In the genomic region with DNA sequence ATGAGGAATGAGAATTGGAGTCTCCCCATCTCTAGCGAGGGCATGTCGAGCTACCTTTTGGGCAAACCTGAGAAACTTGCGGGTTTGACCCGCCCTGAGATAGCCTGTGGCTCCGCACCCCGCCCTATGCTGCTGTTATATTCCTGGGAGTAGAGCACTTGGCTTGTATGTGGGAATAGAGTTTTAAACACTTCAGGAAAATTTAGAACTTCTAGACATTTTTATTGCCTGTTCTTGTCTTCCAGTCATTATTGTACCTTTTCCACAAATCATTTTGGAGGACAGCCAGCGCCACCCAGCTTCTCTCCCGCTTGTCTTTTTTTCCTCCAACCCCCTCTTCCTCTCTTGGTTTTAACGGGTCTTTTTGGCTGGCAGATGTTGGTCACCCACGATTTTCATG, we compare ENCODE assay signal across 8 cellular contexts. TPM values are rescaled to one million over a fixed set of nuclear protein-coding genes. Genes with fewer than 3 reads are reported as not detected.
DNase-seq lines count a peak whose midpoint lies in the region; ATAC-seq and TF ChIP-seq lines count a peak whose summit lies in the region.

No MANE protein-coding gene starts in this region.

- DNase-seq in activated CD4-positive, alpha-beta T cell treated with anti-CD3 and anti-CD28 coated beads, Interleukin-2, amount 10 ng/mL, durations not matched to agents 24 days and 14 days, result peak; percentile 74
- DNase-seq in activated CD4-positive, alpha-beta T cell treated with anti-CD3 and anti-CD28 coated beads for 1 hour, result no peak
- DNase-seq in Peyer's patch, result peak in 2 of 3 donors; percentile 19 to 55
- DNase-seq in colonic mucosa, result peak; percentile 69
- peak; percentile 14 for DNase-seq in thyroid gland
- no peak for DNase-seq in stimulated activated CD4-positive, alpha-beta T cell treated with anti-CD3 and anti-CD28 coated beads, Interleukin-4, amount 100 ng/mL, for 1 hour

- peak; percentile 16 for ATAC-seq in HG02973 (IDR thresholded peaks at IDR 0.05; ENCODE audit: unreplicated experiment)

- peak overlapping the region; percentile 62 to 94 (median 84) for H3K4me3 ChIP-seq in Peyer's patch
- peak overlapping the region; percentile 81 for H3K4me3 ChIP-seq in colonic mucosa
- peak overlapping the region; percentile 57 to 96 (median 84) for H3K4me3 ChIP-seq in liver (ENCODE audit: low read depth in 1 of 3, low read length in 3 of 3)
- H3K4me3 ChIP-seq in thyroid gland (replicated peaks in 1 of 3), result peak overlapping the region; percentile 69 to 94 (median 73)

- TF ChIP-seq POLR2A in Peyer's patch (IDR thresholded peaks at IDR 0.05) (no peak), thyroid gland (IDR thresholded peaks at IDR 0.05) (no peak)

- H3K27ac Mint-ChIP-seq in activated CD4-positive, alpha-beta T cell treated with anti-CD3 and anti-CD28 coated beads, Interleukin-2, amount 10 ng/mL, durations not matched to agents 24 days and 14 days, result peak overlapping the region; percentile 97

- TF ChIP-seq CTCF in Peyer's patch (IDR thresholded peaks at IDR 0.05) (no peak), colonic mucosa (IDR thresholded peaks at IDR 0.05) (no peak), liver (IDR thresholded peaks at IDR 0.05; ENCODE audit: low read depth, low read length, missing input control) (no peak), thyroid gland (IDR thresholded peaks at IDR 0.05) (no peak)

- H3K9ac ChIP-seq in colonic mucosa (ENCODE audit: low read depth in 2 of 2, low read length in 2 of 2), result peak overlapping the region; percentile 89 to 94
- H3K9ac ChIP-seq in liver (ENCODE audit: low read depth in 1 of 2, low read length in 2 of 2), result peak overlapping the region; percentile 93 to 97

- H3K27ac ChIP-seq in Peyer's patch (peak overlapping the region; percentile 75 to 87 (median 84)), colonic mucosa (peak overlapping the region; percentile 80), liver (ENCODE audit: low read depth in 1 of 2, low read length in 2 of 2) (peak overlapping the region; percentile 67 to 73), thyroid gland (peak overlapping the region; percentile 41 to 78 (median 69))

- no peak for TF ChIP-seq RAD21 in liver (IDR thresholded peaks at IDR 0.05)

- intact Hi-C loops in activated CD4-positive, alpha-beta T cell treated with anti-CD3 and anti-CD28 coated beads, Interleukin-2, amount 10 ng/mL, durations not matched to agents 24 days and 14 days (cut with micrococcal nuclease), result loop anchor here (1.0 to 10.0 kb wide), 6 partner anchors 30 to 363 kb away; partner anchors contain the start of genes SPRTN and TSNAX
- intact Hi-C loops in colonic mucosa (cut with DNase I) (loop anchor here (2.0 kb wide), 1 partner anchor 27 kb away; no protein-coding TSS in a partner anchor), thyroid gland (cut with DNase I) (no loop called here)

- peaks cover 40% of the 10 kb centered on the region for H3K36me3 Mint-ChIP-seq in activated CD4-positive, alpha-beta T cell treated with anti-CD3 and anti-CD28 coated beads, Interleukin-2, amount 10 ng/mL, durations not matched to agents 24 days and 14 days (ENCODE audit: low read depth)

- H3K27me3 Mint-ChIP-seq in activated CD4-positive, alpha-beta T cell treated with anti-CD3 and anti-CD28 coated beads, Interleukin-2, amount 10 ng/mL, durations not matched to agents 24 days and 14 days, result no peaks in the 10 kb centered on the region

- H3K4me1 ChIP-seq in Peyer's patch (peaks cover 0 to 39% (median 10%) of the 10 kb centered on the region in 4 donors), colonic mucosa (peaks cover 13% of the 10 kb centered on the region), liver (ENCODE audit: control insufficient read depth in 4 of 4, insufficient read depth in 4 of 4, low read length in 3 of 4) (peaks cover 3 to 56% (median 49%) of the 10 kb centered on the region in 4 donors), thyroid gland (peaks cover 15 to 25% of the 10 kb centered on the region in 2 donors)

- H3K27me3 ChIP-seq in Peyer's patch (no peaks in the 10 kb centered on the region), colonic mucosa (no peaks in the 10 kb centered on the region), liver (ENCODE audit: control insufficient read depth in 4 of 4, insufficient read depth in 4 of 4, low read length in 3 of 4) (no peaks in the 10 kb centered on the region), thyroid gland (no peaks in the 10 kb centered on the region)

- peak overlapping the region; percentile 94 for H3K4me3 Mint-ChIP-seq in activated CD4-positive, alpha-beta T cell treated with anti-CD3 and anti-CD28 coated beads, Interleukin-2, amount 10 ng/mL, durations not matched to agents 24 days and 14 days

- H3K4me1 Mint-ChIP-seq in activated CD4-positive, alpha-beta T cell treated with anti-CD3 and anti-CD28 coated beads, Interleukin-2, amount 10 ng/mL, durations not matched to agents 24 days and 14 days, result peaks cover 50% of the 10 kb centered on the region

- no peaks in the 10 kb centered on the region for H3K9me3 ChIP-seq in Peyer's patch
- H3K9me3 ChIP-seq in colonic mucosa, result no peaks in the 10 kb centered on the region
- no peaks in the 10 kb centered on the region for H3K9me3 ChIP-seq in liver (ENCODE audit: control insufficient read depth in 4 of 4, low read length in 3 of 4)
- no peaks in the 10 kb centered on the region for H3K9me3 ChIP-seq in thyroid gland

- WGBS in liver, result under 1% methylated on average over 10 of the region's 10 CpGs
- 1 to 2% methylated on average over 10 of the region's 10 CpGs for WGBS in thyroid gland, 2 donors

- H3K9me3 Mint-ChIP-seq in activated CD4-positive, alpha-beta T cell treated with anti-CD3 and anti-CD28 coated beads, Interleukin-2, amount 10 ng/mL, durations not matched to agents 24 days and 14 days, result no peaks in the 10 kb centered on the region

- H3K36me3 ChIP-seq in Peyer's patch (peaks cover 0 to 22% (median 0%) of the 10 kb centered on the region in 3 donors), colonic mucosa (no peaks in the 10 kb centered on the region), liver (ENCODE audit: control insufficient read depth in 4 of 4, insufficient read depth in 3 of 4, low read depth in 1 of 4, low read length in 3 of 4) (peaks cover 0 to 18% (median 2%) of the 10 kb centered on the region in 4 donors), thyroid gland (peaks cover 0 to 7% of the 10 kb centered on the region in 2 donors)

TF ChIP-seq in liver, 16 proteins besides CTCF, POLR2A, EP300 and RAD21:
- TF ChIP-seq YY1 (IDR thresholded peaks at IDR 0.05), result no peak
- TF ChIP-seq JUND (IDR thresholded peaks at IDR 0.05), result no peak
- no peak for TF ChIP-seq FOXA1 (IDR thresholded peaks at IDR 0.05)
- no peak for TF ChIP-seq HNF4G (IDR thresholded peaks at IDR 0.05)
- no peak for TF ChIP-seq HNF4A (conservative IDR thresholded peaks at IDR 0.05)
- TF ChIP-seq NR2F2 (IDR thresholded peaks at IDR 0.05), result no peak
- TF ChIP-seq FOXA2 (IDR thresholded peaks at IDR 0.05), result no peak
- TF ChIP-seq, protein P1, sequence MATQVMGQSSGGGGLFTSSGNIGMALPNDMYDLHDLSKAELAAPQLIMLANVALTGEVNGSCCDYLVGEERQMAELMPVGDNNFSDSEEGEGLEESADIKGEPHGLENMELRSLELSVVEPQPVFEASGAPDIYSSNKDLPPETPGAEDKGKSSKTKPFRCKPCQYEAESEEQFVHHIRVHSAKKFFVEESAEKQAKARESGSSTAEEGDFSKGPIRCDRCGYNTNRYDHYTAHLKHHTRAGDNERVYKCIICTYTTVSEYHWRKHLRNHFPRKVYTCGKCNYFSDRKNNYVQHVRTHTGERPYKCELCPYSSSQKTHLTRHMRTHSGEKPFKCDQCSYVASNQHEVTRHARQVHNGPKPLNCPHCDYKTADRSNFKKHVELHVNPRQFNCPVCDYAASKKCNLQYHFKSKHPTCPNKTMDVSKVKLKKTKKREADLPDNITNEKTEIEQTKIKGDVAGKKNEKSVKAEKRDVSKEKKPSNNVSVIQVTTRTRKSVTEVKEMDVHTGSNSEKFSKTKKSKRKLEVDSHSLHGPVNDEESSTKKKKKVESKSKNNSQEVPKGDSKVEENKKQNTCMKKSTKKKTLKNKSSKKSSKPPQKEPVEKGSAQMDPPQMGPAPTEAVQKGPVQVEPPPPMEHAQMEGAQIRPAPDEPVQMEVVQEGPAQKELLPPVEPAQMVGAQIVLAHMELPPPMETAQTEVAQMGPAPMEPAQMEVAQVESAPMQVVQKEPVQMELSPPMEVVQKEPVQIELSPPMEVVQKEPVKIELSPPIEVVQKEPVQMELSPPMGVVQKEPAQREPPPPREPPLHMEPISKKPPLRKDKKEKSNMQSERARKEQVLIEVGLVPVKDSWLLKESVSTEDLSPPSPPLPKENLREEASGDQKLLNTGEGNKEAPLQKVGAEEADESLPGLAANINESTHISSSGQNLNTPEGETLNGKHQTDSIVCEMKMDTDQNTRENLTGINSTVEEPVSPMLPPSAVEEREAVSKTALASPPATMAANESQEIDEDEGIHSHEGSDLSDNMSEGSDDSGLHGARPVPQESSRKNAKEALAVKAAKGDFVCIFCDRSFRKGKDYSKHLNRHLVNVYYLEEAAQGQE (IDR thresholded peaks at IDR 0.05), result no peak
- TF ChIP-seq EGR1 (IDR thresholded peaks at IDR 0.05; ENCODE audit: low read depth in 2 of 2), result no peak
- no peak for TF ChIP-seq GABPA (IDR thresholded peaks at IDR 0.05 in 1 of 2, conservative IDR thresholded peaks at IDR 0.05 in 1 of 2)
- no peak for TF ChIP-seq SP1 (IDR thresholded peaks at IDR 0.05)
- TF ChIP-seq ZBTB33 (IDR thresholded peaks at IDR 0.05), result no peak

RNA-seq across cellular contexts. Expression of gene GNPAT, which starts 0.7 kb away (rescaled TPM):
- total RNA-seq in activated CD4-positive, alpha-beta T cell treated with anti-CD3 and anti-CD28 coated beads, Interleukin-2, amount 10 ng/mL, durations not matched to agents 24 days and 14 days, result 45.6 and 47.5 TPM in 2 replicates
- total RNA-seq in Peyer's patch (10 to 100 TPM; 31.0 to 61.9 (median 45.6) TPM), colonic mucosa (10 to 100 TPM; 34.9 to 40.5 TPM), liver (10 to 100 TPM; 25.3 to 32.0 TPM), thyroid gland (10 to 100 TPM; 33.9 to 41.9 (median 38.8) TPM)
- 10 to 100 TPM; 14.7 to 20.1 TPM for polyA plus RNA-seq in liver

Comparison
In these comparisons a context has a peak if more than half of its experiments do, and no peak if none do; other contexts are left out.
1. DNase-seq: peak in activated CD4-positive, alpha-beta T cell treated with anti-CD3 and anti-CD28 coated beads, Interleukin-2, amount 10 ng/mL, durations not matched to agents 24 days and 14 days (single experiment), Peyer's patch (2 of 3), colonic mucosa (single experiment) and thyroid gland (2 of 2); none in activated CD4-positive, alpha-beta T cell treated with anti-CD3 and anti-CD28 coated beads for 1 hour (single experiment) and stimulated activated CD4-positive, alpha-beta T cell treated with anti-CD3 and anti-CD28 coated beads, Interleukin-4, amount 100 ng/mL, for 1 hour (single experiment).
2. Peak in every context shown above with its lines, with median percentiles within 50 percentile points of each other: H3K27ac ChIP-seq and H3K4me3 ChIP-seq.